ENCODE assay signal across 1 cellular context in genomic region chr22:20117656-20118571, GRCh38.
A peak's percentile ranks its signal among the peaks of the same experiment; 100 is the strongest.
TF ChIP-seq lines count a peak whose summit lies in the region.

No MANE protein-coding gene starts in this region.

TF ChIP-seq in IMR-90, 13 proteins besides CTCF, POLR2A, EP300 and RAD21:
- TF ChIP-seq MXI1 (IDR thresholded peaks at IDR 0.05; ENCODE audit: borderline replicate concordance, low read depth, low read length) (peak; percentile 35; the same call in 1 of the 2 replicates), NFE2L2 (IDR thresholded peaks at IDR 0.05; ENCODE audit: low read depth, low read length) (no peak)
